Comparison of ENCODE assay signal across 17 cellular contexts in genomic region chr2:109339519-109339991, GRCh38.
DNase-seq lines count a peak whose midpoint lies in the region; ATAC-seq, FAIRE-seq and TF ChIP-seq lines count a peak whose summit lies in the region.
"Had no signal": no experiment of that assay in that cellular context is flagged by ENCODE, and none has a peak within 500 bp of the region (broad histone marks: within the 10 kb centered on the region; RNA-seq: fewer than 3 reads in every experiment).

No MANE protein-coding gene starts in this region.

- H3K27me3 ChIP-seq in Panc1 (ENCODE audit: control insufficient read depth, insufficient read depth, low read length): no peaks in the 10 kb centered on the region
- H3K27me3 ChIP-seq: BLaER1 had no signal

- intact Hi-C loops in Panc1 (cut with micrococcal nuclease; ENCODE audit: unreplicated experiment) (no loop called here), kidney (cut with DNase I) (no loop called here)

- no peaks in the 10 kb centered on the region for H3K36me3 ChIP-seq in Panc1 (ENCODE audit: control insufficient read depth, insufficient read depth, low read length)
- H3K36me3 ChIP-seq in kidney (ENCODE audit: control insufficient read depth in 1 of 2, insufficient read depth in 2 of 2, low read length in 2 of 2): no peaks in the 10 kb centered on the region
- H3K36me3 ChIP-seq: BLaER1 had no signal

- TF ChIP-seq CTCF in Panc1 (IDR thresholded peaks at IDR 0.05): no peak
- TF ChIP-seq CTCF in fibroblast of mammary gland (conservative IDR thresholded peaks at IDR 0.05; ENCODE audit: control insufficient read depth, insufficient read depth, low read depth, low read length): no peak
- no peak for TF ChIP-seq CTCF in kidney (IDR thresholded peaks at IDR 0.05; ENCODE audit: borderline replicate concordance, extremely low read depth, insufficient read depth)

- DNase-seq in A172 (ENCODE audit: low spot score) (peak; percentile 82), GM04503 (ENCODE audit: low read depth) (peak; percentile 67), Panc1 (ENCODE audit: low read depth, low spot score) (no peak), fibroblast of mammary gland (ENCODE audit: low read depth) (peak; percentile 91), ecto neural progenitor cell (ENCODE audit: low spot score) (no peak), kidney (no peak)
- DNase-seq: activated CD4-positive, alpha-beta T cell treated with anti-CD3 and anti-CD28 coated beads, Interleukin-2, amount 50 U/mL, for 4 hours; caudate nucleus; KBM-7; mucosa of descending colon; NCI-H2081 treated with DMSO at 0.1 percent for 48 hours; OCI-M1 had no signal

- no TSS peak for BruUV-seq in Panc1 (replicated peaks; lab: Mats Ljungman, UMichigan)

- H3K4me1 ChIP-seq in Panc1 (ENCODE audit: control insufficient read depth, insufficient read depth, low read length) (no peaks in the 10 kb centered on the region), kidney (ENCODE audit: control insufficient read depth in 1 of 2, insufficient read depth in 1 of 2, low read depth in 1 of 2, low read length in 2 of 2) (no peaks in the 10 kb centered on the region)

- H3K4me3 ChIP-seq in Panc1 (ENCODE audit: low read depth in 2 of 2, low read length in 2 of 2) (no peak overlapping the region), fibroblast of mammary gland (ENCODE audit: control insufficient read depth, low read depth, low read length) (no peak overlapping the region), kidney (ENCODE audit: low read length in 2 of 2) (no peak overlapping the region)
- H3K4me3 ChIP-seq: BLaER1, mucosa of descending colon had no signal

- peak; percentile 62 for ATAC-seq in Panc1
- no peak for ATAC-seq in HG02610 (IDR thresholded peaks at IDR 0.05; ENCODE audit: unreplicated experiment)
- no peak for ATAC-seq in GM19351 (IDR thresholded peaks at IDR 0.05; ENCODE audit: unreplicated experiment)
- ATAC-seq: mucosa of descending colon; stimulated activated memory B cell treated with anti-CD40 and anti-IgM and Interleukin-4, amounts not matched to agents 10 μg/mL and 1 μg/mL and 100 μg/mL, for 72 hours had no signal

- CTCF ChIA-PET in Panc1 (lab: Charles Lee): no interaction called here

- H3K27ac ChIP-seq in Panc1 (ENCODE audit: low read length) (no peak overlapping the region), kidney (ENCODE audit: low read depth in 2 of 2, low read length in 2 of 2) (no peak overlapping the region)
- H3K27ac ChIP-seq: epithelial cell of prostate had no signal

- in situ Hi-C loops in Panc1 (cut with HindIII; ENCODE audit: low pct_unique_long_range_greater_than_20kb, low sequenced_read_pairs): no loop called here

- H3K9me3 ChIP-seq in Panc1 (ENCODE audit: control insufficient read depth, insufficient read depth, low read depth, low read length) (no peaks in the 10 kb centered on the region), kidney (ENCODE audit: control insufficient read depth in 1 of 2, low read length in 2 of 2) (no peaks in the 10 kb centered on the region)
- H3K9me3 ChIP-seq: BLaER1, mucosa of descending colon had no signal

- POLR2A ChIA-PET in Panc1 (lab: Charles Lee): no interaction called here

- FAIRE-seq in kidney (lab: Jason Lieb, UNC): no peak

- no peak overlapping the region for H3K9ac ChIP-seq in kidney (ENCODE audit: low read length in 2 of 2)
- H3K9ac ChIP-seq: BLaER1 had no signal

Comparison
In these comparisons a context has a peak if more than half of its experiments do, and no peak if none do; other contexts are left out.
1. DNase-seq: peak in A172 (single experiment), GM04503 (single experiment) and fibroblast of mammary gland (single experiment); none in Panc1 (single experiment), ecto neural progenitor cell (single experiment) and kidney (single experiment).